Comparison of ENCODE assay signal across 17 cellular contexts in genomic region chr1:215192306-215192705, GRCh38.
DNase-seq lines count a peak whose midpoint lies in the region; TF ChIP-seq lines count a peak whose summit lies in the region.
"Had no signal": no experiment of that assay in that cellular context is flagged by ENCODE, and none has a peak within 500 bp of the region (broad histone marks: within the 10 kb centered on the region; RNA-seq: fewer than 3 reads in every experiment).

No MANE protein-coding gene starts in this region.

- no peaks in the 10 kb centered on the region for H3K36me3 Mint-ChIP-seq in progenitor cell of endocrine pancreas (ENCODE audit: insufficient read depth)
- H3K36me3 Mint-ChIP-seq: activated naive CD4-positive, alpha-beta T cell treated with anti-CD3 and anti-CD28 coated beads, Interleukin-2, amount 10 ng/mL, durations not matched to agents 7 days and 5 days; type B pancreatic cell had no signal

- peaks cover 0 to 4% (median 0%) of the 10 kb centered on the region in 45 donors for H3K27me3 ChIP-seq in dorsolateral prefrontal cortex

- H3K4me3 ChIP-seq in dorsolateral prefrontal cortex, result no peak overlapping the region

- intact Hi-C loops in dorsolateral prefrontal cortex (cut with DNase I), result no loop called here

- TF ChIP-seq CTCF in progenitor cell of endocrine pancreas (IDR thresholded peaks at IDR 0.05; ENCODE audit: unreplicated experiment), result no peak
- no peak for TF ChIP-seq CTCF in dorsolateral prefrontal cortex (IDR thresholded peaks at IDR 0.05 in 54 of 56, conservative IDR thresholded peaks at IDR 0.05 in 2 of 56; ENCODE audit: low read depth in 1 of 56, partially characterized antibody in 56 of 56)

- no peak overlapping the region for H3K27ac ChIP-seq in dorsolateral prefrontal cortex

- no peaks in the 10 kb centered on the region for H3K9me3 Mint-ChIP-seq in progenitor cell of endocrine pancreas (ENCODE audit: low read depth)
- H3K9me3 Mint-ChIP-seq: activated CD4-positive, alpha-beta T cell treated with anti-CD3 and anti-CD28 coated beads, Interleukin-2, amount 10 ng/mL, durations not matched to agents 24 days and 14 days; activated naive CD4-positive, alpha-beta T cell treated with anti-CD3 and anti-CD28 coated beads, Interleukin-2, amount 10 ng/mL, durations not matched to agents 7 days and 5 days; type B pancreatic cell had no signal

- no peak overlapping the region for H3K27ac Mint-ChIP-seq in progenitor cell of endocrine pancreas
- H3K27ac Mint-ChIP-seq: activated CD4-positive, alpha-beta T cell treated with anti-CD3 and anti-CD28 coated beads, Interleukin-2, amount 10 ng/mL, durations not matched to agents 24 days and 14 days; activated naive CD4-positive, alpha-beta T cell treated with anti-CD3 and anti-CD28 coated beads, Interleukin-2, amount 10 ng/mL, durations not matched to agents 7 days and 5 days; type B pancreatic cell had no signal

- no peaks in the 10 kb centered on the region for H3K27me3 Mint-ChIP-seq in progenitor cell of endocrine pancreas
- H3K27me3 Mint-ChIP-seq: activated CD4-positive, alpha-beta T cell treated with anti-CD3 and anti-CD28 coated beads, Interleukin-2, amount 10 ng/mL, durations not matched to agents 24 days and 14 days; activated naive CD4-positive, alpha-beta T cell treated with anti-CD3 and anti-CD28 coated beads, Interleukin-2, amount 10 ng/mL, durations not matched to agents 7 days and 5 days; type B pancreatic cell had no signal

- H3K4me1 Mint-ChIP-seq in progenitor cell of endocrine pancreas (ENCODE audit: low read depth), result peaks cover 5% of the 10 kb centered on the region
- H3K4me1 Mint-ChIP-seq: activated CD4-positive, alpha-beta T cell treated with anti-CD3 and anti-CD28 coated beads, Interleukin-2, amount 10 ng/mL, durations not matched to agents 24 days and 14 days; activated naive CD4-positive, alpha-beta T cell treated with anti-CD3 and anti-CD28 coated beads, Interleukin-2, amount 10 ng/mL, durations not matched to agents 7 days and 5 days had no signal

- no peak overlapping the region for H3K4me3 Mint-ChIP-seq in progenitor cell of endocrine pancreas (ENCODE audit: low read depth)
- H3K4me3 Mint-ChIP-seq: activated CD4-positive, alpha-beta T cell treated with anti-CD3 and anti-CD28 coated beads, Interleukin-2, amount 10 ng/mL, durations not matched to agents 24 days and 14 days; activated naive CD4-positive, alpha-beta T cell treated with anti-CD3 and anti-CD28 coated beads, Interleukin-2, amount 10 ng/mL, durations not matched to agents 7 days and 5 days; type B pancreatic cell had no signal

- DNase-seq in ELR (ENCODE audit: low read depth) (peak; percentile 45), RPMI7951 (ENCODE audit: low read depth) (peak; percentile 35), fibroblast of the conjunctiva (ENCODE audit: low read depth) (peak; percentile 4), smooth muscle cell of the brain vasculature (ENCODE audit: low read depth, low spot score) (peak; percentile 28), putamen (ENCODE audit: low spot score) (no peak), progenitor cell of endocrine pancreas (ENCODE audit: low spot score, unreplicated experiment) (no peak), dorsolateral prefrontal cortex (no peak)
- DNase-seq: activated CD4-positive, alpha-beta T cell treated with anti-CD3 and anti-CD28 coated beads, Interleukin-2, amount 10 ng/mL, durations not matched to agents 24 days and 14 days; activated naive CD4-positive, alpha-beta T cell treated with anti-CD3 and anti-CD28 coated beads, Interleukin-2, amount 10 ng/mL, durations not matched to agents 7 days and 5 days; effector CD4-positive, alpha-beta T cell; H7; left ventricle myocardium superior; NCI-H1930; NCI-H526; posterior cingulate gyrus; stimulated activated naive CD4-positive, alpha-beta T cell had no signal

Comparison
In these comparisons a context has a peak if more than half of its experiments do, and no peak if none do; other contexts are left out.
1. DNase-seq: peak in ELR (single experiment), RPMI7951 (single experiment), fibroblast of the conjunctiva (single experiment) and smooth muscle cell of the brain vasculature (single experiment); none in putamen (single experiment), progenitor cell of endocrine pancreas (single experiment) and dorsolateral prefrontal cortex (0 of 10).